In genomic region chr14:104583424-104584114, GRCh38 we compare ENCODE assay signal across 2 cellular contexts.
A peak's percentile ranks its signal among the peaks of the same experiment; 100 is the strongest.
TF ChIP-seq lines count a peak whose summit lies in the region.

No MANE protein-coding gene starts in this region.

TF ChIP-seq in HEK293, 187 proteins besides CTCF, POLR2A, EP300 and RAD21 (continues in another document):
- TF ChIP-seq ZSCAN23 (tag by site-specific recombination; IDR thresholded peaks at IDR 0.05) (no peak), HIC1 (tag by site-specific recombination; IDR thresholded peaks at IDR 0.05) (no peak), ZNF138 (tag by site-specific recombination; IDR thresholded peaks at IDR 0.05; ENCODE audit: borderline replicate concordance) (no peak), ZNF837 (tag by site-specific recombination; IDR thresholded peaks at IDR 0.05) (no peak), ZFP37 (tag by site-specific recombination; IDR thresholded peaks at IDR 0.05) (no peak), ZNF600 (tag by site-specific recombination; IDR thresholded peaks at IDR 0.05) (peak; percentile 38; the same call in 1 of the 2 replicates), MZF1 (tag by site-specific recombination; IDR thresholded peaks at IDR 0.05; ENCODE audit: borderline replicate concordance) (no peak), ZBTB1 (tag by site-specific recombination; IDR thresholded peaks at IDR 0.05) (no peak), ZSCAN16 (tag by site-specific recombination; IDR thresholded peaks at IDR 0.05) (no peak), EGR2 (tag by site-specific recombination; IDR thresholded peaks at IDR 0.05; ENCODE audit: low read depth) (peak; percentile 33; the same call in 1 of the 2 replicates), TRIM28 (IDR thresholded peaks at IDR 0.05; ENCODE audit: borderline replicate concordance, low read length) (no peak), SCRT1 (tag by site-specific recombination; IDR thresholded peaks at IDR 0.05; ENCODE audit: borderline replicate concordance) (peak; percentile 75), SCRT2 (tag by site-specific recombination; IDR thresholded peaks at IDR 0.05) (peak; percentile 90), ZNF404 (tag by site-specific recombination; IDR thresholded peaks at IDR 0.05) (no peak), YY1 (tag by site-specific recombination; IDR thresholded peaks at IDR 0.05) (no peak), ZNF513 (tag by site-specific recombination; IDR thresholded peaks at IDR 0.05) (no peak), ZNF585B (tag by site-specific recombination; IDR thresholded peaks at IDR 0.05) (no peak), ZNF677 (tag by site-specific recombination; IDR thresholded peaks at IDR 0.05) (no peak), ZBTB20 (tag by site-specific recombination; IDR thresholded peaks at IDR 0.05) (0 out of 2 replicates have a peak, but pooled peaks have one; percentile 21), ZNF529 (tag by site-specific recombination; IDR thresholded peaks at IDR 0.05; ENCODE audit: insufficient replicate concordance) (no peak), ZNF830 (tag by site-specific recombination; IDR thresholded peaks at IDR 0.05; ENCODE audit: low read depth) (no peak), ZNF624 (tag by site-specific recombination; IDR thresholded peaks at IDR 0.05) (no peak), ZNF362 (tag by site-specific recombination; IDR thresholded peaks at IDR 0.05) (no peak), ZNF433 (tag by site-specific recombination; IDR thresholded peaks at IDR 0.05; ENCODE audit: low read depth) (no peak), ZSCAN5A (tag by site-specific recombination; IDR thresholded peaks at IDR 0.05) (no peak), BCL11B (tag by site-specific recombination; IDR thresholded peaks at IDR 0.05; ENCODE audit: low read depth) (no peak), OSR2 (tag by site-specific recombination; IDR thresholded peaks at IDR 0.05) (no peak), ZNF776 (tag by site-specific recombination; IDR thresholded peaks at IDR 0.05; ENCODE audit: borderline replicate concordance) (no peak), KLF7 (tag by site-specific recombination; IDR thresholded peaks at IDR 0.05; ENCODE audit: borderline replicate concordance) (no peak), KLF10 (tag by site-specific recombination; IDR thresholded peaks at IDR 0.05) (no peak), ZNF473 (tag by site-specific recombination; IDR thresholded peaks at IDR 0.05) (no peak), ZNF561 (tag by site-specific recombination; IDR thresholded peaks at IDR 0.05; ENCODE audit: borderline replicate concordance) (no peak), ZNF24 (tag by site-specific recombination; IDR thresholded peaks at IDR 0.05) (no peak), KLF9 (tag by site-specific recombination; IDR thresholded peaks at IDR 0.05; ENCODE audit: low read depth) (no peak), MEIS1 (CRISPR knock-in tag; IDR thresholded peaks at IDR 0.05; ENCODE audit: borderline replicate concordance) (no peak), ZSCAN30 (tag by site-specific recombination; IDR thresholded peaks at IDR 0.05) (no peak)

TF ChIP-seq in H1, 55 proteins besides CTCF, POLR2A, EP300 and RAD21:
- TF ChIP-seq E2F6 (IDR thresholded peaks at IDR 0.05) (no peak), KDM5A (IDR thresholded peaks at IDR 0.05; ENCODE audit: low read length) (no peak), TAF7 (optimal IDR thresholded peaks at IDR 0.05; ENCODE audit: borderline replicate concordance, low read depth, low read length) (no peak), TEAD4 (IDR thresholded peaks at IDR 0.05; ENCODE audit: low read depth, low read length) (no peak), ASH2L (IDR thresholded peaks at IDR 0.05; ENCODE audit: low read length) (no peak), CHD7 (IDR thresholded peaks at IDR 0.05; ENCODE audit: insufficient replicate concordance, low read length) (no peak), CHD2 (IDR thresholded peaks at IDR 0.05; ENCODE audit: low read length) (no peak)
